ENCODE assay signal across 8 cellular contexts in the genomic region with DNA sequence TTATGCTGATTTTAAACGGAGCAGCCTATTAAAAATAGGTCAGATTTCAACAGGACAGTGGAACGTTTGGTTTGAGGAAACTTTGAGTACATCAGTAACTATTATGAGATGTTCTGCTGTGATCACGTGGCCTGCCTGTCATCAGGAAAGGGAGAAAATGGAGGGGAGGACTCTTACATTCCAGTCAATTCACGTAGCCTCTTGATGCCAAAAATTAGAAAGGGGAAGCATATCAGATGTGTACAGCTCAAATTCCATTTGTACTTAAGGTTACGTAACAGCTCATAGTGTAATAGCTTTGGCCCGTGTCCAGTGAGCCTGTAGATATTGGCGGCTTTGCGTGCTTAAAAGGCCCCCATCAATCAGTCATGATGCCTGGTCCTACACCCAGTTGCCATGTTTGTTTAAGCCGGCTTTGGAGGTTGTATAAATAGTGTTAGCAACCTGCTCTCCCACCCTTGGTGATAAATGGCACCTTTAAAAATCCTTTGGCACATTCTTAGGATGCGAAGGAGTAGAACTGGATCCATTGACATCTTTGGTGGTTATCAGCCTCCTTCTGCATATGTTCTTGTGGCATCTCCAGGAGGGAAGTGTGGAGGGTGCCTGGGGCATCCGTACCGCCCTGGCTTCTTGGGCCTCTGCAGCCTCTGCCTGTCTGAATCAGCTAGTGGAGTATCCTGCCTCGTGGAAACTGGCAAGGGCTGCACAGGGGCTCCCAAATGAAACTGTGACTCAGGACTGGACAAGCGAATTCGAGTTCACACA.
DNase-seq lines count a peak whose midpoint lies in the region; TF ChIP-seq lines count a peak whose summit lies in the region.

No MANE protein-coding gene starts in this region.

- H2BK120ac ChIP-seq in neuronal stem cell (ENCODE audit: low read depth, low read length): no peak overlapping the region

- peak overlapping the region; percentile 40 for H3K18ac ChIP-seq in neuronal stem cell (ENCODE audit: low read length)

- H2BK12ac ChIP-seq in neuronal stem cell (ENCODE audit: low read length): no peak overlapping the region

- H3K36me3 ChIP-seq in neuronal stem cell (replicated peaks in 1 of 2; ENCODE audit: control insufficient read depth in 2 of 2, insufficient read depth in 2 of 2, low read length in 2 of 2): no peaks in the 10 kb centered on the region

- no peak overlapping the region for H2AK5ac ChIP-seq in neuronal stem cell (ENCODE audit: low read depth, low read length)

- TF ChIP-seq CTCF in coronary artery (IDR thresholded peaks at IDR 0.05): no peak

- peak overlapping the region; percentile 21 for H2BK15ac ChIP-seq in neuronal stem cell (ENCODE audit: low read length)

- peaks cover 0 to 1% of the 10 kb centered on the region in 2 donors for H3K4me1 ChIP-seq in neuronal stem cell (ENCODE audit: control insufficient read depth in 2 of 2, insufficient read depth in 1 of 2, low read depth in 1 of 2, low read length in 2 of 2)

- H3K27ac ChIP-seq in coronary artery: peak overlapping the region; percentile 55 to 80
- H3K27ac ChIP-seq in neuronal stem cell (replicated peaks; ENCODE audit: low read length): no peak overlapping the region

- no peak overlapping the region for H2AFZ ChIP-seq in neuronal stem cell (ENCODE audit: low read length)

- H3K27me3 ChIP-seq in neuronal stem cell (ENCODE audit: control insufficient read depth in 3 of 3, insufficient read depth in 3 of 3, low read depth in 1 of 3, low read length in 3 of 3): no peaks in the 10 kb centered on the region

- no peak overlapping the region for H4K8ac ChIP-seq in neuronal stem cell (ENCODE audit: low read depth, low read length)

- DNase-seq in DMS153 (lab: John Stamatoyannopoulos, UW) (peak; percentile 85), NCI-H2196 (lab: John Stamatoyannopoulos, UW; ENCODE audit: unreplicated experiment) (peak; percentile 38), coronary artery (ENCODE audit: low spot score) (no peak), neuronal stem cell (ENCODE audit: low spot score) (no peak), iPS-NIHi7 (ENCODE audit: extremely low spot score) (no peak), cerebellum (ENCODE audit: low spot score) (no peak)
- DNase-seq in activated CD8-positive, alpha-beta memory T cell treated with anti-CD3 and anti-CD28 coated beads, Interleukin-2, amount 50 U/mL, for 48 hours: no peak
- no peak for DNase-seq in activated CD4-positive, alpha-beta T cell treated with anti-CD3 and anti-CD28 coated beads, Interleukin-2, amount 50 U/mL, for 4 hours

- no peaks in the 10 kb centered on the region for H3K9me3 ChIP-seq in neuronal stem cell (replicated peaks in 1 of 2; ENCODE audit: control insufficient read depth in 2 of 2, insufficient read depth in 1 of 2, low read depth in 1 of 2, low read length in 2 of 2)

- no peak overlapping the region for H3K23ac ChIP-seq in neuronal stem cell (ENCODE audit: low read depth, low read length, poor library complexity)

- H3K4me3 ChIP-seq in coronary artery (peak overlapping the region; percentile 37), neuronal stem cell (ENCODE audit: low read length in 2 of 2) (no peak overlapping the region)

- no peak overlapping the region for H3K9ac ChIP-seq in neuronal stem cell (ENCODE audit: low read depth, low read length, poor library complexity)

- no peak overlapping the region for H3K4ac ChIP-seq in neuronal stem cell (ENCODE audit: low read length)

- no CpG with 5 or more reads among the region's 15 CpGs for WGBS in neuronal stem cell (ENCODE audit: extremely low coverage in 2 of 2, insufficient read length in 2 of 2, insufficient replicate concordance in 1 of 2), 2 donors

- H3K14ac ChIP-seq in neuronal stem cell (ENCODE audit: low read length): no peak overlapping the region

- no peaks in the 10 kb centered on the region for H3K79me1 ChIP-seq in neuronal stem cell (ENCODE audit: low read depth, low read length)

- no peak overlapping the region for H3K4me2 ChIP-seq in neuronal stem cell (ENCODE audit: insufficient read depth, low read length, poor library complexity, severe bottlenecking)

- H4K91ac ChIP-seq in neuronal stem cell (ENCODE audit: low read depth, low read length, poor library complexity): no peak overlapping the region

- no peak overlapping the region for H2BK5ac ChIP-seq in neuronal stem cell (ENCODE audit: low read length)

Comparison
In these comparisons a context has a peak if more than half of its experiments do, and no peak if none do; other contexts are left out.
1. DNase-seq: peak in DMS153 (single experiment) and NCI-H2196 (single experiment); none in coronary artery (single experiment), neuronal stem cell (single experiment), activated CD8-positive, alpha-beta memory T cell treated with anti-CD3 and anti-CD28 coated beads, Interleukin-2, amount 50 U/mL, for 48 hours (single experiment), iPS-NIHi7 (single experiment), cerebellum (single experiment) and activated CD4-positive, alpha-beta T cell treated with anti-CD3 and anti-CD28 coated beads, Interleukin-2, amount 50 U/mL, for 4 hours (0 of 2).